10 cellular contexts compared by ENCODE assay signal in the genomic region with DNA sequence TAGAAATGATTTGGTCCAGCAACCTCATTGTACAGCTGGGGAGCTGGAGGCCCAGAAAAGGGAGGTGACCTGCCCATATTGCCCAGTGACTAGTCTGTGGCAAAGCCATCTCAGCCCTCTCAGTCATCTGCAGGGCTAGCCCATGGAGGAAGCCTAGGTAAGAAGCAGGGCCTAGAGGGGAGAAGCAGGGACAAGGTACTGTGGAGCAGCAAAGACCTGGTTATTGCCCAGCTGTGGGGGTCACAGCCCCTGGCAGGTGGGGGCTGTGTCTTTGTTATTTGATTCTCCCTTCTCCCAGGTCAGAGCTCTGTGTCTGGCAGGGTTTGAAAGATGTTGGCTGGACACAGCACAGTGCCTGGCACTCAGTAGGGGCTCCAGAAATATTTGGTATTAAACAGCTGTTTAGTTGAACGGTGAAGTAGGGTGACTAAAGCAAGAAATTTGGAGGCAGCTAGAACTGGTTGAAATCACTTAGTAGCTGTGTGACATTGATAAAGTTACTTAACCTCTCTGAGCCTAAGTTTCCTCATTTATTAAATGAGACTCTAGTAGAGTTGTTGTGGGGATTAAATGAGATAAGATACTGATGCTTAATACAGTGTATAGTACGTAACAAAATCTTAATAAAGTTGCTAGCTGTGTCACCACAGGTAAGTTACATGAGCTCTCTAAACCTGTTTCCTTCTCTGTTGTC. TPM values are rescaled to one million over a fixed set of nuclear protein-coding genes. Genes with fewer than 3 reads are reported as not detected.
DNase-seq lines count a peak whose midpoint lies in the region; ATAC-seq, FAIRE-seq and TF ChIP-seq lines count a peak whose summit lies in the region.
"Had no signal": no experiment of that assay in that cellular context is flagged by ENCODE, and none has a peak within 500 bp of the region (broad histone marks: within the 10 kb centered on the region; RNA-seq: fewer than 3 reads in every experiment).

No MANE protein-coding gene starts in this region.

- H4K20me1 ChIP-seq in fibroblast of lung (ENCODE audit: control insufficient read depth, extremely low read depth, insufficient read depth, low read length) (no peaks in the 10 kb centered on the region), smooth muscle cell (ENCODE audit: low read depth) (no peaks in the 10 kb centered on the region)

- peak overlapping the region; percentile 24; the same call in 1 of the 2 replicates for H3K27ac ChIP-seq in HEK293 (ENCODE audit: extremely low read depth, low read depth, low read length)
- H3K27ac ChIP-seq in fibroblast of lung (ENCODE audit: insufficient read depth, low read length), result peak overlapping the region; percentile 100
- H3K27ac ChIP-seq in smooth muscle cell (ENCODE audit: low read depth), result peak overlapping the region; percentile 89

- no peaks in the 10 kb centered on the region for H3K27me3 ChIP-seq in fibroblast of lung (ENCODE audit: control insufficient read depth, insufficient read depth, low read length)
- H3K27me3 ChIP-seq in smooth muscle cell (ENCODE audit: low read depth), result no peaks in the 10 kb centered on the region

- 92% methylated on average over 2 of the region's 2 CpGs for WGBS in smooth muscle cell (ENCODE audit: low lambda C conversion rate)

- no peaks in the 10 kb centered on the region for H3K27me3 Mint-ChIP-seq in T-helper 17 cell

- H3K4me3 ChIP-seq in HEK293 (ENCODE audit: low read depth, low read length) (no peak overlapping the region), fibroblast of lung (replicated peaks in 1 of 4; ENCODE audit: control extremely low read depth in 1 of 4, insufficient read depth in 1 of 4, low read depth in 3 of 4, low read length in 4 of 4) (no peak overlapping the region), smooth muscle cell (no peak overlapping the region)

- peaks cover 4% of the 10 kb centered on the region for H3F3A ChIP-seq in smooth muscle cell (ENCODE audit: low read depth)

- peak overlapping the region; percentile 36 for H3K9ac ChIP-seq in fibroblast of lung (ENCODE audit: insufficient read depth, low read length)
- no peak overlapping the region for H3K9ac ChIP-seq in smooth muscle cell (ENCODE audit: low read depth)

- H3K4me2 ChIP-seq in fibroblast of lung (ENCODE audit: extremely low read depth, insufficient read depth, low read length) (no peak overlapping the region), smooth muscle cell (no peak overlapping the region)

- no peaks in the 10 kb centered on the region for H3K9me3 ChIP-seq in HEK293 (ENCODE audit: control insufficient read depth, insufficient read depth, low read depth, low read length)
- H3K9me3 ChIP-seq in T-helper 17 cell (ENCODE audit: control insufficient read depth, low read length, poor library complexity, severe bottlenecking), result no peaks in the 10 kb centered on the region
- no peaks in the 10 kb centered on the region for H3K9me3 ChIP-seq in fibroblast of lung (ENCODE audit: control insufficient read depth, insufficient read depth, low read depth, low read length)
- no peaks in the 10 kb centered on the region for H3K9me3 ChIP-seq in smooth muscle cell (replicated peaks; ENCODE audit: low read depth)

- peak overlapping the region; percentile 83 for H3K4me3 Mint-ChIP-seq in T-helper 17 cell

- POLR2A ChIA-PET in HEK293 (lab: Yijun Ruan, JAX), result interaction anchor here (0.6 to 1.4 kb wide), 4 partner anchors 15 to 139 kb away, joined by 3 to 7 read pairs (median 4); a partner anchor contains a TSS

- H3K36me3 Mint-ChIP-seq in T-helper 17 cell (ENCODE audit: low read depth), result no peaks in the 10 kb centered on the region

- H3K36me3 ChIP-seq in HEK293 (ENCODE audit: control insufficient read depth in 2 of 2, insufficient read depth in 1 of 2, low read length in 2 of 2) (no peaks in the 10 kb centered on the region), fibroblast of lung (ENCODE audit: control insufficient read depth, insufficient read depth, low read length) (no peaks in the 10 kb centered on the region), smooth muscle cell (ENCODE audit: low read depth) (no peaks in the 10 kb centered on the region)

- DNase-seq in T-helper 17 cell, result no peak
- DNase-seq in fibroblast of lung (ENCODE audit: low read depth in 2 of 2), result no peak
- no peak for DNase-seq in smooth muscle cell (lab: John Stamatoyannopoulos, UW; ENCODE audit: unreplicated experiment)
- no peak for DNase-seq in RCC 7860 (ENCODE audit: low spot score)

- TF ChIP-seq CTCF in HEK293 (tag by site-specific recombination; IDR thresholded peaks at IDR 0.05), result no peak
- no peak for TF ChIP-seq CTCF in fibroblast of lung (conservative IDR thresholded peaks at IDR 0.05 in 1 of 2, IDR thresholded peaks at IDR 0.05 in 1 of 2; ENCODE audit: low read depth in 1 of 2, low read length in 2 of 2)
- no peak for TF ChIP-seq CTCF in smooth muscle cell (IDR thresholded peaks at IDR 0.05; ENCODE audit: borderline replicate concordance, insufficient read depth, poor library complexity, severe bottlenecking)

- CTCF ChIA-PET in HEK293 (lab: Yijun Ruan, JAX), result interaction anchor here (0.7 to 11.3 kb wide), 11 partner anchors 9 to 1002 kb away, joined by 3 to 103 read pairs (median 4); no protein-coding TSS in a partner anchor

- FAIRE-seq in RCC 7860 (lab: Jason Lieb, UNC), result no peak

- peak overlapping the region; percentile 100 for H3K27ac Mint-ChIP-seq in T-helper 17 cell

- no peak overlapping the region for H2AFZ ChIP-seq in fibroblast of lung (ENCODE audit: low read length)
- no peak overlapping the region for H2AFZ ChIP-seq in smooth muscle cell (ENCODE audit: low read depth)

- ATAC-seq in T-helper 17 cell (peak; percentile 18), GM18861 (IDR thresholded peaks at IDR 0.05; ENCODE audit: unreplicated experiment) (no peak), HG02798 (IDR thresholded peaks at IDR 0.05; ENCODE audit: poor library complexity, unreplicated experiment) (no peak), GM18520 (IDR thresholded peaks at IDR 0.05; ENCODE audit: unreplicated experiment) (no peak)

- H3K4me1 Mint-ChIP-seq in T-helper 17 cell, result peaks cover 65% of the 10 kb centered on the region

- H3K4me1 ChIP-seq in HEK293 (ENCODE audit: control insufficient read depth, insufficient read depth, low read length), result peaks cover 4% of the 10 kb centered on the region
- H3K4me1 ChIP-seq in fibroblast of lung (ENCODE audit: control insufficient read depth, extremely low read depth, insufficient read depth, low read length), result peaks cover 49% of the 10 kb centered on the region
- peaks cover 4% of the 10 kb centered on the region for H3K4me1 ChIP-seq in smooth muscle cell (ENCODE audit: low read depth)

- H3K79me2 ChIP-seq in fibroblast of lung (ENCODE audit: control insufficient read depth, insufficient read depth, low read length) (no peaks in the 10 kb centered on the region), smooth muscle cell (ENCODE audit: low read depth) (no peaks in the 10 kb centered on the region)

TF ChIP-seq in HEK293, 187 proteins besides CTCF, POLR2A, EP300 and RAD21:
- TF ChIP-seq FEZF1 (tag by site-specific recombination; IDR thresholded peaks at IDR 0.05) (no peak), ZNF768 (tag by site-specific recombination; IDR thresholded peaks at IDR 0.05) (0 out of 2 replicates have a peak, but pooled peaks have one; percentile 91), SCRT1 (tag by site-specific recombination; IDR thresholded peaks at IDR 0.05; ENCODE audit: borderline replicate concordance) (no peak), SETDB1 (IDR thresholded peaks at IDR 0.05; ENCODE audit: insufficient read length, low read length) (no peak), HOXD13 (CRISPR knock-in tag; IDR thresholded peaks at IDR 0.05; ENCODE audit: borderline replicate concordance) (no peak), ZBTB8A (tag by site-specific recombination; IDR thresholded peaks at IDR 0.05) (peak; percentile 49; the same call in 1 of the 2 replicates), ZNF530 (tag by site-specific recombination; IDR thresholded peaks at IDR 0.05; ENCODE audit: low read depth) (no peak), ZNF549 (tag by site-specific recombination; IDR thresholded peaks at IDR 0.05) (no peak), MYNN (tag by site-specific recombination; IDR thresholded peaks at IDR 0.05; ENCODE audit: borderline replicate concordance) (no peak), ZIC2 (tag by site-specific recombination; IDR thresholded peaks at IDR 0.05) (peak; percentile 5; the same call in 1 of the 2 replicates), ZNF664 (tag by site-specific recombination; IDR thresholded peaks at IDR 0.05) (peak; percentile 94)

RNA-seq across cellular contexts. Expression of a gene that starts 17.3 kb away (rescaled TPM):
- total RNA-seq in T-helper 17 cell (100 to 1,000 TPM; 165 to 182 TPM), fibroblast of lung (under 0.01 TPM in 1 of 2 replicates, not detected in the other), smooth muscle cell (not detected in 2 replicates)
- polyA plus RNA-seq in fibroblast of lung (0.07 and 0.10 TPM in 2 replicates), smooth muscle cell (not detected in 2 replicates)
- 0.14 and 0.22 TPM in 2 replicates for polyA plus RNA-seq in fibroblast of lung (2012)
- polyA minus RNA-seq in fibroblast of lung (ENCODE audit: low replicate concordance), result 0.30 TPM in 1 of 2 replicates, not detected in the other
- total RNA-seq: renal cortical epithelial cell had no signal

RNA-seq across cellular contexts. Expression of a gene that starts 46.5 kb away (rescaled TPM):
- total RNA-seq in T-helper 17 cell (1 to 10 TPM in 1 of 2 donors, under 1 TPM in 1; 0.77 to 1.7 TPM), fibroblast of lung (under 0.01 TPM in 1 of 2 replicates, not detected in the other), smooth muscle cell (0.63 and 1.2 TPM in 2 replicates)
- polyA plus RNA-seq in fibroblast of lung (0.01 and 0.05 TPM in 2 replicates), smooth muscle cell (0.13 and 3.3 TPM in 2 replicates)
- polyA plus RNA-seq in fibroblast of lung (2012), result 0.24 TPM in 1 of 2 replicates, not detected in the other
- polyA minus RNA-seq in fibroblast of lung (ENCODE audit: low replicate concordance), result not detected in 2 replicates
- total RNA-seq: dermis microvascular lymphatic vessel endothelial cell had no signal

Comparison
In these comparisons a context has a peak if more than half of its experiments do, and no peak if none do; other contexts are left out.
1. H3K27ac ChIP-seq: peak in every context shown above with its lines; median percentile 100 in fibroblast of lung; 89 in smooth muscle cell; 24 in HEK293.
2. RNA of a gene that starts 17.3 kb away (total RNA-seq): 165 to 182 TPM in T-helper 17 cell; under 0.01 TPM in fibroblast of lung and not detected in smooth muscle cell; every median in the first group is over 100 times any median in the second.